34 cellular contexts compared by ENCODE assay signal in genomic region chr11:17778352-17778751, GRCh38. TPM values are rescaled to one million over a fixed set of nuclear protein-coding genes. Genes with fewer than 3 reads are reported as not detected.
"Had no signal": no experiment of that assay in that cellular context is flagged by ENCODE, and none has a peak within 500 bp of the region (broad histone marks: within the 10 kb centered on the region; RNA-seq: fewer than 3 reads in every experiment).

No MANE protein-coding gene starts in this region.

- H3K4me1 ChIP-seq: body of pancreas, esophagus muscularis mucosa, foreskin keratinocyte, gastrocnemius medialis had no signal

- ATAC-seq: activated CD4-positive, alpha-beta T cell treated with anti-CD3 and anti-CD28 coated beads for 36 hours; activated CD8-positive, alpha-beta memory T cell treated with anti-CD3 and anti-CD28 coated beads, Interleukin-2, amount 10 ng/mL, durations not matched to agents 7 days and 5 days; activated CD8-positive, alpha-beta T cell treated with anti-CD3 and anti-CD28 coated beads, Interleukin-2, amount 10 ng/mL, durations not matched to agents 7 days and 5 days; body of pancreas; effector memory CD8-positive, alpha-beta T cell; foreskin keratinocyte; gastrocnemius medialis had no signal

- H3K4me3 ChIP-seq: body of pancreas, esophagus muscularis mucosa, gastrocnemius medialis had no signal

- H3K36me3 ChIP-seq: esophagus muscularis mucosa, gastrocnemius medialis had no signal

- H3K27me3 ChIP-seq: body of pancreas, esophagus muscularis mucosa, gastrocnemius medialis had no signal

- H3K36me3 Mint-ChIP-seq: activated CD4-positive, alpha-beta memory T cell treated with anti-CD3 and anti-CD28 coated beads for 36 hours; activated CD8-positive, alpha-beta memory T cell treated with anti-CD3 and anti-CD28 coated beads, Interleukin-2, amount 10 ng/mL, durations not matched to agents 7 days and 5 days; activated naive CD8-positive, alpha-beta T cell had no signal

- H3K4me1 Mint-ChIP-seq: activated CD4-positive, alpha-beta T cell treated with anti-CD3 and anti-CD28 coated beads for 36 hours; activated CD4-positive, alpha-beta T cell treated with anti-CD3 and anti-CD28 coated beads, Interleukin-2, amount 10 ng/mL, durations not matched to agents 24 days and 14 days; activated CD8-positive, alpha-beta memory T cell treated with anti-CD3 and anti-CD28 coated beads, Interleukin-2, amount 10 ng/mL, durations not matched to agents 7 days and 5 days had no signal

- H3K27ac ChIP-seq: body of pancreas, esophagus muscularis mucosa, foreskin keratinocyte, gastrocnemius medialis had no signal

- H3K9me3 Mint-ChIP-seq: activated CD4-positive, alpha-beta memory T cell treated with anti-CD3 and anti-CD28 coated beads for 36 hours; activated CD4-positive, alpha-beta T cell treated with anti-CD3 and anti-CD28 coated beads, Interleukin-2, amount 10 ng/mL, durations not matched to agents 24 days and 14 days; activated T-helper 1 cell treated with anti-CD3 and anti-CD28 coated beads, Interleukin-12 subunit alpha, Interleukin-12 subunit beta, Interleukin-2, Interleukin-4 antibody, amounts not matched to agents 30 ng/mL and 10 ng/mL and 1 ng/mL, durations not matched to agents 14 hours and 24 hours and 36 hours; activated T-helper 2 cell treated with anti-CD3 and anti-CD28 coated beads, Interferon-gamma antibody, Interleukin-2, Interleukin-4, amounts not matched to agents 10 μg/mL and 5 μg/mL and 100 μg/mL, durations not matched to agents 14 hours and 24 hours and 36 hours; effector memory CD8-positive, alpha-beta T cell had no signal

- H3K27me3 Mint-ChIP-seq: activated CD4-positive, alpha-beta memory T cell treated with anti-CD3 and anti-CD28 coated beads for 36 hours; activated CD4-positive, alpha-beta T cell treated with anti-CD3 and anti-CD28 coated beads for 36 hours; activated CD4-positive, alpha-beta T cell treated with anti-CD3 and anti-CD28 coated beads, Interleukin-2, amount 10 ng/mL, durations not matched to agents 24 days and 14 days; activated CD8-positive, alpha-beta memory T cell treated with anti-CD3 and anti-CD28 coated beads, Interleukin-2, amount 10 ng/mL, durations not matched to agents 7 days and 5 days; activated naive CD8-positive, alpha-beta T cell; effector memory CD8-positive, alpha-beta T cell had no signal

- H3K27ac Mint-ChIP-seq: activated CD4-positive, alpha-beta memory T cell treated with anti-CD3 and anti-CD28 coated beads for 36 hours; activated CD4-positive, alpha-beta T cell treated with anti-CD3 and anti-CD28 coated beads for 36 hours; activated CD4-positive, alpha-beta T cell treated with anti-CD3 and anti-CD28 coated beads, Interleukin-2, amount 10 ng/mL, durations not matched to agents 24 days and 14 days; activated CD8-positive, alpha-beta memory T cell treated with anti-CD3 and anti-CD28 coated beads, Interleukin-2, amount 10 ng/mL, durations not matched to agents 7 days and 5 days; activated CD8-positive, alpha-beta T cell treated with anti-CD3 and anti-CD28 coated beads, Interleukin-2, amount 10 ng/mL, durations not matched to agents 7 days and 5 days; activated naive CD8-positive, alpha-beta T cell; activated T-helper 1 cell treated with anti-CD3 and anti-CD28 coated beads, Interleukin-12 subunit alpha, Interleukin-12 subunit beta, Interleukin-2, Interleukin-4 antibody, amounts not matched to agents 30 ng/mL and 10 ng/mL and 1 ng/mL, durations not matched to agents 14 hours and 24 hours and 36 hours; activated T-helper 2 cell treated with anti-CD3 and anti-CD28 coated beads, Interferon-gamma antibody, Interleukin-2, Interleukin-4, amounts not matched to agents 10 μg/mL and 5 μg/mL and 100 μg/mL, durations not matched to agents 14 hours and 24 hours and 36 hours; effector memory CD8-positive, alpha-beta T cell had no signal

- DNase-seq: activated CD4-positive, alpha-beta memory T cell treated with anti-CD3 and anti-CD28 coated beads for 36 hours; activated CD4-positive, alpha-beta T cell treated with anti-CD3 and anti-CD28 coated beads for 36 hours; activated CD4-positive, alpha-beta T cell treated with anti-CD3 and anti-CD28 coated beads, Interleukin-2, amount 10 ng/mL, durations not matched to agents 24 days and 14 days; activated CD4-positive, CD25-positive, alpha-beta regulatory T cell; activated CD4-positive, CD25-positive, alpha-beta regulatory T cell treated with anti-CD3 and anti-CD28 coated beads, Interleukin-2, amount 50 U/mL, for 72 hours; activated CD8-positive, alpha-beta memory T cell treated with anti-CD3 and anti-CD28 coated beads, Interleukin-2, amount 10 ng/mL, durations not matched to agents 7 days and 5 days; activated CD8-positive, alpha-beta memory T cell treated with anti-CD3 and anti-CD28 coated beads, Interleukin-2, amount 50 U/mL, for 4 hours; activated CD8-positive, alpha-beta T cell treated with anti-CD3 and anti-CD28 coated beads, Interleukin-2, amount 10 ng/mL, durations not matched to agents 7 days and 5 days; activated gamma-delta T cell treated with Interleukin-2 at 50 U/mL for 16 hours; activated naive CD4-positive, alpha-beta T cell treated with anti-CD3 and anti-CD28 coated beads, Interleukin-2, amount 50 U/mL, for 16 hours; activated naive CD4-positive, alpha-beta T cell treated with Interleukin-2 at 50 U/mL for 16 hours; activated T-cell treated with anti-CD3 and anti-CD28 coated beads, Interleukin-2, amount 50 U/mL, for 1 hour; activated T-cell treated with anti-CD3 and anti-CD28 coated beads, Interleukin-2, amount 50 U/mL, for 48 hours; amniotic stem cell; body of pancreas; caudate nucleus; cortex of kidney; dermis blood vessel endothelial cell; effector CD4-positive, alpha-beta T cell; effector memory CD8-positive, alpha-beta T cell; erythroblast; foreskin keratinocyte; gastrocnemius medialis; T-helper 2 cell had no signal

- H3K4me3 Mint-ChIP-seq: activated CD4-positive, alpha-beta memory T cell treated with anti-CD3 and anti-CD28 coated beads for 36 hours; activated CD4-positive, alpha-beta T cell treated with anti-CD3 and anti-CD28 coated beads for 36 hours; activated CD4-positive, alpha-beta T cell treated with anti-CD3 and anti-CD28 coated beads, Interleukin-2, amount 10 ng/mL, durations not matched to agents 24 days and 14 days; activated CD8-positive, alpha-beta memory T cell treated with anti-CD3 and anti-CD28 coated beads, Interleukin-2, amount 10 ng/mL, durations not matched to agents 7 days and 5 days; activated CD8-positive, alpha-beta T cell treated with anti-CD3 and anti-CD28 coated beads, Interleukin-2, amount 10 ng/mL, durations not matched to agents 7 days and 5 days; activated naive CD8-positive, alpha-beta T cell; activated T-helper 1 cell treated with anti-CD3 and anti-CD28 coated beads, Interleukin-12 subunit alpha, Interleukin-12 subunit beta, Interleukin-2, Interleukin-4 antibody, amounts not matched to agents 30 ng/mL and 10 ng/mL and 1 ng/mL, durations not matched to agents 14 hours and 24 hours and 36 hours; effector memory CD8-positive, alpha-beta T cell had no signal

- H3K9me3 ChIP-seq: body of pancreas, esophagus muscularis mucosa, gastrocnemius medialis had no signal

- FAIRE-seq: colon had no signal

RNA-seq across cellular contexts. Expression of gene KCNC1, which starts 43.8 kb away (rescaled TPM):
- total RNA-seq: activated CD4-positive, alpha-beta memory T cell treated with anti-CD3 and anti-CD28 coated beads for 36 hours; activated CD4-positive, alpha-beta T cell treated with anti-CD3 and anti-CD28 coated beads for 36 hours; activated CD4-positive, alpha-beta T cell treated with anti-CD3 and anti-CD28 coated beads, Interleukin-2, amount 10 ng/mL, durations not matched to agents 24 days and 14 days; activated CD8-positive, alpha-beta memory T cell treated with anti-CD3 and anti-CD28 coated beads for 36 hours; activated CD8-positive, alpha-beta memory T cell treated with anti-CD3 and anti-CD28 coated beads, Interleukin-2, amount 10 ng/mL, durations not matched to agents 7 days and 5 days; activated CD8-positive, alpha-beta T cell treated with anti-CD3 and anti-CD28 coated beads, Interleukin-2, amount 10 ng/mL, durations not matched to agents 7 days and 5 days; activated T-helper 1 cell treated with anti-CD3 and anti-CD28 coated beads, Interleukin-12 subunit alpha, Interleukin-12 subunit beta, Interleukin-2, Interleukin-4 antibody, amounts not matched to agents 30 ng/mL and 10 ng/mL and 1 ng/mL, durations not matched to agents 14 hours and 24 hours and 36 hours; activated T-helper 2 cell treated with anti-CD3 and anti-CD28 coated beads, Interferon-gamma antibody, Interleukin-2, Interleukin-4, amounts not matched to agents 10 μg/mL and 5 μg/mL and 100 μg/mL, durations not matched to agents 14 hours and 24 hours and 36 hours; aorta; dermis blood vessel endothelial cell; esophagus muscularis mucosa; foreskin keratinocyte; T-helper 1 cell treated with Interleukin-12 subunit alpha and Interleukin-12 subunit beta and Interleukin-4 antibody, amounts not matched to agents 30 ng/mL and 1 ng/mL, for 36 hours had no signal
- polyA plus RNA-seq: aorta, foreskin keratinocyte had no signal

RNA-seq across cellular contexts. Expression of gene MYOD1, which starts 59.0 kb away (rescaled TPM):
- total RNA-seq: activated CD4-positive, alpha-beta memory T cell treated with anti-CD3 and anti-CD28 coated beads for 36 hours; activated CD4-positive, alpha-beta T cell treated with anti-CD3 and anti-CD28 coated beads for 36 hours; activated CD4-positive, alpha-beta T cell treated with anti-CD3 and anti-CD28 coated beads, Interleukin-2, amount 10 ng/mL, durations not matched to agents 24 days and 14 days; activated CD8-positive, alpha-beta memory T cell treated with anti-CD3 and anti-CD28 coated beads for 36 hours; activated CD8-positive, alpha-beta memory T cell treated with anti-CD3 and anti-CD28 coated beads, Interleukin-2, amount 10 ng/mL, durations not matched to agents 7 days and 5 days; activated CD8-positive, alpha-beta T cell treated with anti-CD3 and anti-CD28 coated beads, Interleukin-2, amount 10 ng/mL, durations not matched to agents 7 days and 5 days; activated T-helper 1 cell treated with anti-CD3 and anti-CD28 coated beads, Interleukin-12 subunit alpha, Interleukin-12 subunit beta, Interleukin-2, Interleukin-4 antibody, amounts not matched to agents 30 ng/mL and 10 ng/mL and 1 ng/mL, durations not matched to agents 14 hours and 24 hours and 36 hours; activated T-helper 2 cell treated with anti-CD3 and anti-CD28 coated beads, Interferon-gamma antibody, Interleukin-2, Interleukin-4, amounts not matched to agents 10 μg/mL and 5 μg/mL and 100 μg/mL, durations not matched to agents 14 hours and 24 hours and 36 hours; aorta; body of pancreas; chondrocyte; dermis blood vessel endothelial cell; esophagus muscularis mucosa; foreskin keratinocyte; T-helper 1 cell treated with Interleukin-12 subunit alpha and Interleukin-12 subunit beta and Interleukin-4 antibody, amounts not matched to agents 30 ng/mL and 1 ng/mL, for 36 hours had no signal
- polyA plus RNA-seq: adipose tissue, aorta, foreskin keratinocyte had no signal
